In genomic region chr12:57242329-57242690, GRCh38 we compare ENCODE assay signal across 9 cellular contexts.
DNase-seq lines count a peak whose midpoint lies in the region; ATAC-seq, FAIRE-seq and TF ChIP-seq lines count a peak whose summit lies in the region.
"Had no signal": no experiment of that assay in that cellular context is flagged by ENCODE, and none has a peak within 500 bp of the region (broad histone marks: within the 10 kb centered on the region; RNA-seq: fewer than 3 reads in every experiment).

No MANE protein-coding gene starts in this region.

- no peaks in the 10 kb centered on the region for H3K9me2 ChIP-seq in Loucy (replicated peaks; ENCODE audit: low read depth, low read length)

- no peak overlapping the region for H3K27ac ChIP-seq in BLaER1 treated with 17β-estradiol and CSF1 and Interleukin-3, amounts not matched to agents 10 nM and 100 nM
- H3K27ac ChIP-seq in angular gyrus (ENCODE audit: low read depth, low read length) = peak overlapping the region; percentile 13
- no peak overlapping the region for H3K27ac ChIP-seq in mucosa of rectum (ENCODE audit: low read depth in 2 of 2, low read length in 2 of 2)
- H3K27ac ChIP-seq: epithelial cell of prostate had no signal

- DNase-seq in H54 (ENCODE audit: insufficient read length, low spot score) = no peak
- DNase-seq in activated naive CD4-positive, alpha-beta T cell (lab: John Stamatoyannopoulos, UW) = no peak

- no peaks in the 10 kb centered on the region for H3K79me2 ChIP-seq in Loucy (ENCODE audit: insufficient read depth, low read length)

- TF ChIP-seq POLR2A in H54 (IDR thresholded peaks at IDR 0.05; ENCODE audit: low read depth, low read length) = no peak

- H2AFZ ChIP-seq in Loucy (ENCODE audit: low read length) = no peak overlapping the region

- peaks cover 56 to 83% (median 76%) of the 10 kb centered on the region in 10 experiments for H3K4me1 ChIP-seq in BLaER1 treated with 17β-estradiol and CSF1 and Interleukin-3, amounts not matched to agents 10 nM and 100 nM
- H3K4me1 ChIP-seq in Loucy (ENCODE audit: insufficient read depth, low read length, poor library complexity, severe bottlenecking) (peaks cover 13% of the 10 kb centered on the region), mucosa of rectum (ENCODE audit: control insufficient read depth in 2 of 2, insufficient read depth in 2 of 2, low read length in 2 of 2) (peaks cover 36 to 52% of the 10 kb centered on the region in 2 donors)

- ATAC-seq in GM19467 (IDR thresholded peaks at IDR 0.05; ENCODE audit: unreplicated experiment) (no peak), GM19023 (IDR thresholded peaks at IDR 0.05; ENCODE audit: unreplicated experiment) (no peak)

- H3K9ac ChIP-seq in BLaER1 treated with 17β-estradiol and CSF1 and Interleukin-3, amounts not matched to agents 10 nM and 100 nM = peak overlapping the region in 1 of 11 experiments; percentile 37; a peak in 1 of 22 replicates
- H3K9ac ChIP-seq in Loucy (ENCODE audit: low read depth, low read length, poor library complexity, severe bottlenecking) (no peak overlapping the region), mucosa of rectum (ENCODE audit: low read depth in 1 of 2, low read length in 2 of 2) (no peak overlapping the region)

- H3K36me3 ChIP-seq in BLaER1 treated with 17β-estradiol and CSF1 and Interleukin-3, amounts not matched to agents 10 nM and 100 nM = no peaks in the 10 kb centered on the region
- H3K36me3 ChIP-seq in Loucy (ENCODE audit: insufficient read depth, low read length) (no peaks in the 10 kb centered on the region), mucosa of rectum (ENCODE audit: control insufficient read depth in 2 of 2, insufficient read depth in 2 of 2, low read length in 2 of 2) (no peaks in the 10 kb centered on the region)

- no peak for FAIRE-seq in H54 (lab: Jason Lieb, UNC)

- no peaks in the 10 kb centered on the region for H3F3A ChIP-seq in Loucy (ENCODE audit: low read depth)

- H3K9me3 ChIP-seq in BLaER1 treated with 17β-estradiol and CSF1 and Interleukin-3, amounts not matched to agents 10 nM and 100 nM (replicated peaks in 1 of 11) = no peaks in the 10 kb centered on the region
- H3K9me3 ChIP-seq in Loucy (ENCODE audit: insufficient read depth, low read depth, low read length) = no peaks in the 10 kb centered on the region
- no peaks in the 10 kb centered on the region for H3K9me3 ChIP-seq in mucosa of rectum (ENCODE audit: control insufficient read depth in 2 of 2, low read length in 2 of 2)

- peak overlapping the region; percentile 92 to 100 (median 99) for H3K4me2 ChIP-seq in BLaER1 treated with 17β-estradiol and CSF1 and Interleukin-3, amounts not matched to agents 10 nM and 100 nM
- peak overlapping the region; percentile 90 for H3K4me2 ChIP-seq in Loucy (ENCODE audit: low read depth, low read length, poor library complexity, severe bottlenecking)

- H3K27me3 ChIP-seq in BLaER1 treated with 17β-estradiol and CSF1 and Interleukin-3, amounts not matched to agents 10 nM and 100 nM = peaks cover 67 to 87% (median 82%) of the 10 kb centered on the region in 11 experiments
- H3K27me3 ChIP-seq in Loucy (ENCODE audit: insufficient read depth, low read length, poor library complexity, severe bottlenecking) (no peaks in the 10 kb centered on the region), mucosa of rectum (ENCODE audit: control insufficient read depth in 2 of 2, insufficient read depth in 2 of 2, low read length in 2 of 2) (peaks cover 35 to 43% of the 10 kb centered on the region in 2 donors)

- TF ChIP-seq CTCF in Loucy (conservative IDR thresholded peaks at IDR 0.05; ENCODE audit: low read length) = no peak

- peaks cover 9 to 58% (median 43%) of the 10 kb centered on the region in 11 experiments; a peak in 20 of 22 replicates for H4K20me1 ChIP-seq in BLaER1 treated with 17β-estradiol and CSF1 and Interleukin-3, amounts not matched to agents 10 nM and 100 nM
- no peaks in the 10 kb centered on the region for H4K20me1 ChIP-seq in Loucy (ENCODE audit: insufficient read depth, low read length, poor library complexity, severe bottlenecking)

- peak overlapping the region; percentile 43 to 64 (median 52); a peak in 18 of 20 replicates for H3K4me3 ChIP-seq in BLaER1 treated with 17β-estradiol and CSF1 and Interleukin-3, amounts not matched to agents 10 nM and 100 nM
- H3K4me3 ChIP-seq in Loucy (ENCODE audit: low read length, poor library complexity, severe bottlenecking) (peak overlapping the region; percentile 76), mucosa of rectum (ENCODE audit: low read length in 2 of 2) (peak overlapping the region; percentile 45 to 55)
